Comparison of ENCODE assay signal across 8 cellular contexts in genomic region chr1:53944469-53945182, GRCh38. TPM values are rescaled to one million over a fixed set of nuclear protein-coding genes. Genes with fewer than 3 reads are reported as not detected.
DNase-seq lines count a peak whose midpoint lies in the region; ATAC-seq and TF ChIP-seq lines count a peak whose summit lies in the region.

No MANE protein-coding gene starts in this region.

- no peak for TF ChIP-seq CTCF in right atrium auricular region (IDR thresholded peaks at IDR 0.05)

- peaks cover 0 to 28% of the 10 kb centered on the region in 2 donors for H3K4me1 ChIP-seq in right atrium auricular region

- H3K27ac Mint-ChIP-seq in activated T-helper 1 cell treated with anti-CD3 and anti-CD28 coated beads, Interleukin-12 subunit alpha, Interleukin-12 subunit beta, Interleukin-2, Interleukin-4 antibody, amounts not matched to agents 30 ng/mL and 10 ng/mL and 1 ng/mL, durations not matched to agents 14 hours and 24 hours and 36 hours: peak overlapping the region; percentile 83
- H3K27ac Mint-ChIP-seq in stimulated activated naive CD8-positive, alpha-beta T cell treated with anti-CD3 and anti-CD28 coated beads, Interleukin-15, Interleukin-2, amounts not matched to agents 100 ng/mL and 50 ng/mL, for 24 hours: peak overlapping the region; percentile 93

- no peaks in the 10 kb centered on the region for H3K9me3 ChIP-seq in right atrium auricular region

- H3K9me3 Mint-ChIP-seq in activated T-helper 1 cell treated with anti-CD3 and anti-CD28 coated beads, Interleukin-12 subunit alpha, Interleukin-12 subunit beta, Interleukin-2, Interleukin-4 antibody, amounts not matched to agents 30 ng/mL and 10 ng/mL and 1 ng/mL, durations not matched to agents 14 hours and 24 hours and 36 hours: no peaks in the 10 kb centered on the region
- H3K9me3 Mint-ChIP-seq in stimulated activated naive CD8-positive, alpha-beta T cell treated with anti-CD3 and anti-CD28 coated beads, Interleukin-15, Interleukin-2, amounts not matched to agents 100 ng/mL and 50 ng/mL, for 24 hours: no peaks in the 10 kb centered on the region

- no peaks in the 10 kb centered on the region for H3K36me3 ChIP-seq in right atrium auricular region

- no peak for DNase-seq in right atrium auricular region (ENCODE audit: low spot score)
- no peak for DNase-seq in left ventricle myocardium superior
- no peak for DNase-seq in activated T-helper 1 cell treated with anti-CD3 and anti-CD28 coated beads, Interleukin-12 subunit alpha, Interleukin-12 subunit beta, Interleukin-2, Interleukin-4 antibody, amounts not matched to agents 30 ng/mL and 10 ng/mL and 1 ng/mL, durations not matched to agents 14 hours and 24 hours and 36 hours (ENCODE audit: low spot score)
- no peak for DNase-seq in NCI-H510A treated with DMSO at 0.1 percent for 48 hours (lab: John Stamatoyannopoulos, UW)

- intact Hi-C loops in left ventricle myocardium superior (cut with micrococcal nuclease): no loop called here
- intact Hi-C loops in activated T-helper 1 cell treated with anti-CD3 and anti-CD28 coated beads, Interleukin-12 subunit alpha, Interleukin-12 subunit beta, Interleukin-2, Interleukin-4 antibody, amounts not matched to agents 30 ng/mL and 10 ng/mL and 1 ng/mL, durations not matched to agents 14 hours and 24 hours and 36 hours (cut with micrococcal nuclease): loop anchor here (1.0 to 10.0 kb wide), 12 partner anchors 15 to 1890 kb away; partner anchors contain the start of genes BTF3L4, CC2D1B, CYB5RL and LRP8

- peaks cover 21% of the 10 kb centered on the region for H3K36me3 Mint-ChIP-seq in activated T-helper 1 cell treated with anti-CD3 and anti-CD28 coated beads, Interleukin-12 subunit alpha, Interleukin-12 subunit beta, Interleukin-2, Interleukin-4 antibody, amounts not matched to agents 30 ng/mL and 10 ng/mL and 1 ng/mL, durations not matched to agents 14 hours and 24 hours and 36 hours (ENCODE audit: low read depth)
- H3K36me3 Mint-ChIP-seq in stimulated activated naive CD8-positive, alpha-beta T cell treated with anti-CD3 and anti-CD28 coated beads, Interleukin-15, Interleukin-2, amounts not matched to agents 100 ng/mL and 50 ng/mL, for 24 hours (ENCODE audit: low read depth): peaks cover 22% of the 10 kb centered on the region

- no peak for ATAC-seq in left ventricle myocardium superior
- ATAC-seq in HG03095 (IDR thresholded peaks at IDR 0.05; ENCODE audit: unreplicated experiment): no peak
- ATAC-seq in HG02798 (IDR thresholded peaks at IDR 0.05; ENCODE audit: poor library complexity, unreplicated experiment): no peak

- H3K4me3 Mint-ChIP-seq in activated T-helper 1 cell treated with anti-CD3 and anti-CD28 coated beads, Interleukin-12 subunit alpha, Interleukin-12 subunit beta, Interleukin-2, Interleukin-4 antibody, amounts not matched to agents 30 ng/mL and 10 ng/mL and 1 ng/mL, durations not matched to agents 14 hours and 24 hours and 36 hours: peak overlapping the region; percentile 90
- peak overlapping the region; percentile 96 for H3K4me3 Mint-ChIP-seq in stimulated activated naive CD8-positive, alpha-beta T cell treated with anti-CD3 and anti-CD28 coated beads, Interleukin-15, Interleukin-2, amounts not matched to agents 100 ng/mL and 50 ng/mL, for 24 hours

- H3K27ac ChIP-seq in right atrium auricular region: peak overlapping the region; percentile 91

- H3K4me3 ChIP-seq in right atrium auricular region (peak overlapping the region; percentile 76 to 86), iPS-11a (ENCODE audit: low read depth, low read length) (peak overlapping the region; percentile 80)

- H3K27me3 ChIP-seq in right atrium auricular region: no peaks in the 10 kb centered on the region

- no peaks in the 10 kb centered on the region for H3K27me3 Mint-ChIP-seq in activated T-helper 1 cell treated with anti-CD3 and anti-CD28 coated beads, Interleukin-12 subunit alpha, Interleukin-12 subunit beta, Interleukin-2, Interleukin-4 antibody, amounts not matched to agents 30 ng/mL and 10 ng/mL and 1 ng/mL, durations not matched to agents 14 hours and 24 hours and 36 hours (ENCODE audit: insufficient read depth)
- no peaks in the 10 kb centered on the region for H3K27me3 Mint-ChIP-seq in stimulated activated naive CD8-positive, alpha-beta T cell treated with anti-CD3 and anti-CD28 coated beads, Interleukin-15, Interleukin-2, amounts not matched to agents 100 ng/mL and 50 ng/mL, for 24 hours

- H3K4me1 Mint-ChIP-seq in activated T-helper 1 cell treated with anti-CD3 and anti-CD28 coated beads, Interleukin-12 subunit alpha, Interleukin-12 subunit beta, Interleukin-2, Interleukin-4 antibody, amounts not matched to agents 30 ng/mL and 10 ng/mL and 1 ng/mL, durations not matched to agents 14 hours and 24 hours and 36 hours (ENCODE audit: low read depth): peaks cover 62% of the 10 kb centered on the region
- peaks cover 60% of the 10 kb centered on the region for H3K4me1 Mint-ChIP-seq in stimulated activated naive CD8-positive, alpha-beta T cell treated with anti-CD3 and anti-CD28 coated beads, Interleukin-15, Interleukin-2, amounts not matched to agents 100 ng/mL and 50 ng/mL, for 24 hours (ENCODE audit: low read depth)

RNA-seq across cellular contexts. Expression of gene IFT25, which starts 0.9 kb away (rescaled TPM):
- total RNA-seq in right atrium auricular region (10 to 100 TPM in 1 of 2 donors, 1 to 10 TPM in 1; 6.5 to 10.1 TPM), left ventricle myocardium superior (8.8 TPM)
- 50.2 and 52.6 TPM in 2 replicates for total RNA-seq in activated T-helper 1 cell treated with anti-CD3 and anti-CD28 coated beads, Interleukin-12 subunit alpha, Interleukin-12 subunit beta, Interleukin-2, Interleukin-4 antibody, amounts not matched to agents 30 ng/mL and 10 ng/mL and 1 ng/mL, durations not matched to agents 14 hours and 24 hours and 36 hours

RNA-seq across cellular contexts. Expression of gene LRRC42, which starts 1.5 kb away (rescaled TPM):
- total RNA-seq in right atrium auricular region (10 to 100 TPM; 10.5 to 10.6 TPM), left ventricle myocardium superior (13.2 TPM)
- total RNA-seq in activated T-helper 1 cell treated with anti-CD3 and anti-CD28 coated beads, Interleukin-12 subunit alpha, Interleukin-12 subunit beta, Interleukin-2, Interleukin-4 antibody, amounts not matched to agents 30 ng/mL and 10 ng/mL and 1 ng/mL, durations not matched to agents 14 hours and 24 hours and 36 hours: 30.7 and 32.8 TPM in 2 replicates

RNA-seq across cellular contexts. Expression of gene DIO1, which starts 50.6 kb away (rescaled TPM):
- total RNA-seq in right atrium auricular region (not detected), left ventricle myocardium superior (not detected)
- not detected in 2 replicates for total RNA-seq in activated T-helper 1 cell treated with anti-CD3 and anti-CD28 coated beads, Interleukin-12 subunit alpha, Interleukin-12 subunit beta, Interleukin-2, Interleukin-4 antibody, amounts not matched to agents 30 ng/mL and 10 ng/mL and 1 ng/mL, durations not matched to agents 14 hours and 24 hours and 36 hours

RNA-seq across cellular contexts. Expression of gene YIPF1, which starts 55.0 kb away (rescaled TPM):
- 10 to 100 TPM; 14.1 to 17.5 TPM for total RNA-seq in right atrium auricular region
- 12.5 TPM for total RNA-seq in left ventricle myocardium superior
- total RNA-seq in activated T-helper 1 cell treated with anti-CD3 and anti-CD28 coated beads, Interleukin-12 subunit alpha, Interleukin-12 subunit beta, Interleukin-2, Interleukin-4 antibody, amounts not matched to agents 30 ng/mL and 10 ng/mL and 1 ng/mL, durations not matched to agents 14 hours and 24 hours and 36 hours: 14.7 and 15.2 TPM in 2 replicates
